ENCODE assay signal across 18 cellular contexts in the genomic region with DNA sequence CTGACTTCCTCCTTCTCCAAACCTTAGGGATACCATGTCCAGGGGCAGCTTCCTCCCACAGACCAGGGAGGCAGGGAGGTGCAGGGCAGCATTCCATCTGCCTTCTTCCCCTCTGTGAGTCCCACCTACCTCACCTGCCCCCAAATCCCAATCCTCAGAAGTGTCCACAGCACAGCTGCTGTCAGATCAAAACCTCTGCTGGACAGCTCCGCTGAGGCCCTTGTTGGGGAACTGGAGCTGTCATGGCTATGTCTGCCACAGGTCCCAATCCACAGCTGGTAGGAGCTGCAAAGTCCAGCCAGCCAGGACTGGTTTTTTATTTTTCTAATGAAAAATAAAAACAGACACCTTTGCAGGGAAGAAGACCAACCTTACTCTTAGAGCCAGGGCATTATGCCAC. TPM values are rescaled to one million over a fixed set of nuclear protein-coding genes. Genes with fewer than 3 reads are reported as not detected.
A peak's percentile ranks its signal among the peaks of the same experiment; 100 is the strongest.
DNase-seq lines count a peak whose midpoint lies in the region; ATAC-seq and TF ChIP-seq lines count a peak whose summit lies in the region.
"Had no signal": no experiment of that assay in that cellular context is flagged by ENCODE, and none has a peak within 500 bp of the region (broad histone marks: within the 10 kb centered on the region; RNA-seq: fewer than 3 reads in every experiment).

No MANE protein-coding gene starts in this region.

- no peak overlapping the region for H3K27ac ChIP-seq in cardiac muscle cell
- no peak overlapping the region for H3K27ac ChIP-seq in RWPE2 (ENCODE audit: poor library complexity, severe bottlenecking)
- H3K27ac ChIP-seq in neural progenitor cell = no peak overlapping the region
- H3K27ac ChIP-seq: BLaER1 treated with 17β-estradiol and CSF1 and Interleukin-3, amounts not matched to agents 10 nM and 100 nM; HL-60; SJSA1 had no signal

- no peaks in the 10 kb centered on the region for H3K4me1 Mint-ChIP-seq in neural progenitor cell
- H3K4me1 Mint-ChIP-seq: CD8-positive, alpha-beta memory T cell had no signal

- peak; percentile 41; the same call in 1 of the 3 replicates for ATAC-seq in RWPE2 (ENCODE audit: low read depth)
- no peak for ATAC-seq in GM18858 (IDR thresholded peaks at IDR 0.05; ENCODE audit: unreplicated experiment)
- ATAC-seq: PC-3 had no signal

- no peak overlapping the region for H3K4me3 ChIP-seq in cardiac muscle cell
- H3K4me3 ChIP-seq in RWPE2 (ENCODE audit: severe bottlenecking) = no peak overlapping the region
- no peak overlapping the region for H3K4me3 ChIP-seq in epithelial cell of esophagus (ENCODE audit: low read length)
- H3K4me3 ChIP-seq in neural progenitor cell = no peak overlapping the region
- H3K4me3 ChIP-seq: BLaER1 treated with 17β-estradiol and CSF1 and Interleukin-3, amounts not matched to agents 10 nM and 100 nM; HAP-1; SJSA1 had no signal

- no peak overlapping the region for H2AFZ ChIP-seq in neural progenitor cell (replicated peaks)

- intact Hi-C loops in cardiac septum (cut with DNase I) = no loop called here

- H3K27ac Mint-ChIP-seq in neural progenitor cell = no peak overlapping the region
- H3K27ac Mint-ChIP-seq: CD8-positive, alpha-beta memory T cell had no signal

- H3K36me3 Mint-ChIP-seq in neural progenitor cell = no peaks in the 10 kb centered on the region
- H3K36me3 Mint-ChIP-seq: CD8-positive, alpha-beta memory T cell had no signal

- H3K27me3 Mint-ChIP-seq in neural progenitor cell (ENCODE audit: insufficient read depth, low read depth) = peaks cover 22% of the 10 kb centered on the region

- DNase-seq in cardiac muscle cell (ENCODE audit: low read depth in 1 of 2, low spot score in 1 of 2) = peak; percentile 7 to 65
- no peak for DNase-seq in cardiac septum (ENCODE audit: low spot score)
- DNase-seq in RWPE2 (ENCODE audit: low spot score) = no peak
- peak; percentile 5 for DNase-seq in epithelial cell of esophagus (ENCODE audit: low read depth)
- DNase-seq in neural progenitor cell (ENCODE audit: low spot score) = peak; percentile 46
- no peak for DNase-seq in mesenteric fat pad (ENCODE audit: low spot score)
- no peak for DNase-seq in NCI-H2107 (lab: John Stamatoyannopoulos, UW)
- DNase-seq: CD8-positive, alpha-beta memory T cell; DMS79; NCI-H187 treated with DMSO at 0.1 percent for 48 hours; NCI-H446; PC-3 had no signal

- H4K20me1 ChIP-seq in neural progenitor cell (ENCODE audit: low read depth) = no peaks in the 10 kb centered on the region

- H3F3A ChIP-seq in neural progenitor cell (ENCODE audit: low read depth) = no peaks in the 10 kb centered on the region

- H3K36me3 ChIP-seq in cardiac muscle cell (no peaks in the 10 kb centered on the region), RWPE2 (ENCODE audit: low read depth) (no peaks in the 10 kb centered on the region), neural progenitor cell (no peaks in the 10 kb centered on the region)
- H3K36me3 ChIP-seq: BLaER1 treated with 17β-estradiol and CSF1 and Interleukin-3, amounts not matched to agents 10 nM and 100 nM; HAP-1; SJSA1 had no signal

- H3K9ac ChIP-seq in neural progenitor cell = no peak overlapping the region
- H3K9ac ChIP-seq: BLaER1 treated with 17β-estradiol and CSF1 and Interleukin-3, amounts not matched to agents 10 nM and 100 nM had no signal

- TF ChIP-seq CTCF in cardiac muscle cell (IDR thresholded peaks at IDR 0.05; ENCODE audit: low read depth, low read length) = no peak
- TF ChIP-seq CTCF in RWPE2 (IDR thresholded peaks at IDR 0.05; ENCODE audit: poor library complexity, severe bottlenecking) = no peak
- TF ChIP-seq CTCF in epithelial cell of esophagus (IDR thresholded peaks at IDR 0.05; ENCODE audit: insufficient read depth, low read depth, low read length, missing control alignments) = no peak
- TF ChIP-seq CTCF in neural progenitor cell (IDR thresholded peaks at IDR 0.05) = no peak

- H3K9me3 ChIP-seq in cardiac muscle cell (ENCODE audit: low read depth) (no peaks in the 10 kb centered on the region), RWPE2 (ENCODE audit: severe bottlenecking) (no peaks in the 10 kb centered on the region), neural progenitor cell (ENCODE audit: low read depth) (no peaks in the 10 kb centered on the region)
- H3K9me3 ChIP-seq: BLaER1 treated with 17β-estradiol and CSF1 and Interleukin-3, amounts not matched to agents 10 nM and 100 nM; SJSA1 had no signal

- H3K4me2 ChIP-seq in neural progenitor cell = no peak overlapping the region
- H3K4me2 ChIP-seq: BLaER1 treated with 17β-estradiol and CSF1 and Interleukin-3, amounts not matched to agents 10 nM and 100 nM had no signal

- no peaks in the 10 kb centered on the region for H3K79me2 ChIP-seq in neural progenitor cell (ENCODE audit: low read depth)

- H3K27me3 ChIP-seq in cardiac muscle cell = no peaks in the 10 kb centered on the region
- H3K27me3 ChIP-seq in RWPE2 (ENCODE audit: insufficient read depth, poor library complexity, severe bottlenecking) = peaks cover 15% of the 10 kb centered on the region
- no peaks in the 10 kb centered on the region for H3K27me3 ChIP-seq in neural progenitor cell
- H3K27me3 ChIP-seq: BLaER1 treated with 17β-estradiol and CSF1 and Interleukin-3, amounts not matched to agents 10 nM and 100 nM had no signal

- H3K9me3 Mint-ChIP-seq in neural progenitor cell = no peaks in the 10 kb centered on the region
- H3K9me3 Mint-ChIP-seq: CD8-positive, alpha-beta memory T cell had no signal

- H3K4me1 ChIP-seq in cardiac muscle cell (ENCODE audit: low read depth) (no peaks in the 10 kb centered on the region), RWPE2 (ENCODE audit: insufficient read depth, poor library complexity, severe bottlenecking) (no peaks in the 10 kb centered on the region), neural progenitor cell (no peaks in the 10 kb centered on the region)
- H3K4me1 ChIP-seq: BLaER1 treated with 17β-estradiol and CSF1 and Interleukin-3, amounts not matched to agents 10 nM and 100 nM; HAP-1; SJSA1 had no signal

- no peak overlapping the region for H3K4me3 Mint-ChIP-seq in neural progenitor cell
- H3K4me3 Mint-ChIP-seq: CD8-positive, alpha-beta memory T cell had no signal

RNA-seq across cellular contexts. Expression of a gene that starts 40.7 kb away (rescaled TPM):
- total RNA-seq in cardiac muscle cell (not detected in 2 replicates), cardiac septum (not detected), neural progenitor cell (ENCODE audit: low replicate concordance) (not detected in 2 replicates), mesenteric fat pad (not detected)
- not detected in 2 replicates for polyA plus RNA-seq in cardiac muscle cell
- total RNA-seq: A172; CD8-positive, alpha-beta memory T cell; PC-3; SJSA1 had no signal
- polyA plus RNA-seq: CD8-positive, alpha-beta memory T cell had no signal

Comparison
In these comparisons a context has a peak if more than half of its experiments do, and no peak if none do; other contexts are left out.
1. DNase-seq: peak in cardiac muscle cell (2 of 2), epithelial cell of esophagus (single experiment) and neural progenitor cell (single experiment); none in cardiac septum (single experiment), RWPE2 (single experiment), mesenteric fat pad (single experiment) and NCI-H2107 (single experiment).